In genomic region chr20:44746367-44747165, GRCh38 we compare ENCODE assay signal across 8 cellular contexts. TPM values are rescaled to one million over a fixed set of nuclear protein-coding genes. Genes with fewer than 3 reads are reported as not detected.
DNase-seq lines count a peak whose midpoint lies in the region; ATAC-seq, FAIRE-seq and TF ChIP-seq lines count a peak whose summit lies in the region.

No MANE protein-coding gene starts in this region.

- no peak overlapping the region for H2BK12ac ChIP-seq in mesenchymal stem cell (ENCODE audit: low read length in 2 of 2)

- peak overlapping the region; percentile 79 for H3K4me3 ChIP-seq in ACC112 (ENCODE audit: low read depth, low read length)
- H3K4me3 ChIP-seq in adrenal gland: peak overlapping the region in 3 of 4 donors; percentile 26 to 64 (median 52)
- peak overlapping the region; percentile 51 to 80 for H3K4me3 ChIP-seq in mesenchymal stem cell (ENCODE audit: insufficient read depth in 1 of 2, low read depth in 1 of 2, low read length in 2 of 2)

- intact Hi-C loops in adrenal gland (cut with DNase I): loop anchor here in 1 of 2 donors (2.0 kb wide), 1 partner anchor 120 kb away; no protein-coding TSS in a partner anchor

- no peak overlapping the region for H3K14ac ChIP-seq in mesenchymal stem cell (ENCODE audit: low read length in 2 of 2)

- H3K27me3 ChIP-seq in ACC112 (ENCODE audit: insufficient read depth, low read length): peaks cover 10% of the 10 kb centered on the region; the same call in 1 of the 2 replicates
- H3K27me3 ChIP-seq in adrenal gland: peaks cover 11% of the 10 kb centered on the region
- peaks cover 20 to 74% of the 10 kb centered on the region in 2 experiments for H3K27me3 ChIP-seq in mesenchymal stem cell (ENCODE audit: control insufficient read depth in 1 of 2, insufficient read depth in 1 of 2, low read length in 2 of 2)

- H2AFZ ChIP-seq in ACC112 (ENCODE audit: low read length, unreplicated experiment): peak overlapping the region; percentile 61
- no peak overlapping the region for H2AFZ ChIP-seq in mesenchymal stem cell (ENCODE audit: low read depth, low read length)

- H2BK120ac ChIP-seq in mesenchymal stem cell (ENCODE audit: low read depth, low read length): no peak overlapping the region

- 18 to 34% (median 23%) methylated on average over 9 to 12 of the region's 12 CpGs for WGBS in adrenal gland, 4 donors
- 24% methylated on average over 10 of the region's 12 CpGs for WGBS in mesenchymal stem cell

- no peak for DNase-seq in HTR-8/SVneo (ENCODE audit: insufficient read length, low spot score)
- no peak for DNase-seq in adrenal gland
- no peak for DNase-seq in mesenchymal stem cell
- DNase-seq in NCI-H2107 (lab: John Stamatoyannopoulos, UW): no peak

- H3K18ac ChIP-seq in mesenchymal stem cell (ENCODE audit: low read depth in 1 of 2, low read length in 2 of 2): no peak overlapping the region

- no peak for TF ChIP-seq CTCF in adrenal gland (IDR thresholded peaks at IDR 0.05)

- peak overlapping the region; percentile 96 for H3K4me2 ChIP-seq in mesenchymal stem cell (ENCODE audit: low read length, poor library complexity, severe bottlenecking)

- no peaks in the 10 kb centered on the region for H3K79me2 ChIP-seq in ACC112 (ENCODE audit: control insufficient read depth, insufficient read depth, low read length, unreplicated experiment)

- H3K79me1 ChIP-seq in mesenchymal stem cell (replicated peaks; ENCODE audit: low read length, poor library complexity, severe bottlenecking): no peaks in the 10 kb centered on the region

- H2BK15ac ChIP-seq in mesenchymal stem cell (ENCODE audit: low read depth, poor library complexity, severe bottlenecking): no peak overlapping the region

- H3K36me3 ChIP-seq in ACC112 (ENCODE audit: insufficient read depth, low read length) (no peaks in the 10 kb centered on the region), adrenal gland (replicated peaks in 1 of 2) (no peaks in the 10 kb centered on the region), mesenchymal stem cell (ENCODE audit: control insufficient read depth in 1 of 2, insufficient read depth in 2 of 2, low read depth in 1 of 2, low read length in 2 of 2) (peaks cover 0 to 4% of the 10 kb centered on the region in 2 experiments)

- no peak overlapping the region for H3K27ac ChIP-seq in ACC112 (ENCODE audit: low read depth, low read length)
- no peak overlapping the region for H3K27ac ChIP-seq in adrenal gland
- no peak overlapping the region for H3K27ac ChIP-seq in mesenchymal stem cell (ENCODE audit: low read length, poor library complexity, severe bottlenecking)

- H3K23ac ChIP-seq in mesenchymal stem cell (ENCODE audit: low read length in 2 of 2): peak overlapping the region in 1 of 2 experiments; percentile 96

- H3K9me3 ChIP-seq in adrenal gland (replicated peaks in 1 of 3) (no peaks in the 10 kb centered on the region), mesenchymal stem cell (ENCODE audit: control insufficient read depth, low read length) (no peaks in the 10 kb centered on the region)

- H2AK5ac ChIP-seq in mesenchymal stem cell (ENCODE audit: low read length, severe bottlenecking): no peak overlapping the region

- peak overlapping the region; percentile 78 for H3K9ac ChIP-seq in mesenchymal stem cell (ENCODE audit: low read length)

- peaks cover 6% of the 10 kb centered on the region for H3K4me1 ChIP-seq in ACC112 (ENCODE audit: control insufficient read depth, insufficient read depth, low read length, unreplicated experiment)
- peaks cover 6 to 23% of the 10 kb centered on the region in 2 donors for H3K4me1 ChIP-seq in adrenal gland (replicated peaks in 1 of 2)
- H3K4me1 ChIP-seq in mesenchymal stem cell (ENCODE audit: control insufficient read depth, insufficient read depth, low read depth, low read length): peaks cover 19% of the 10 kb centered on the region

- no peak for ATAC-seq in GM21447 (IDR thresholded peaks at IDR 0.05; ENCODE audit: unreplicated experiment)
- no peak for ATAC-seq in GM18909 (IDR thresholded peaks at IDR 0.05; ENCODE audit: poor library complexity, unreplicated experiment)
- ATAC-seq in HG03457 (IDR thresholded peaks at IDR 0.05; ENCODE audit: unreplicated experiment): no peak

- TF ChIP-seq POLR2A in adrenal gland (IDR thresholded peaks at IDR 0.05): no peak

- peak; percentile 58 for FAIRE-seq in HTR-8/SVneo (lab: Jason Lieb, UNC)

- H4K8ac ChIP-seq in mesenchymal stem cell (ENCODE audit: low read length): no peak overlapping the region

- H3K4ac ChIP-seq in mesenchymal stem cell (ENCODE audit: low read depth in 1 of 2, low read length in 2 of 2): no peak overlapping the region

- H4K91ac ChIP-seq in mesenchymal stem cell (ENCODE audit: low read length): no peak overlapping the region

- H2BK5ac ChIP-seq in mesenchymal stem cell (ENCODE audit: low read depth, low read length, poor library complexity, severe bottlenecking): no peak overlapping the region

RNA-seq across cellular contexts. Expression of gene KCNK15, which starts 0.9 kb away (rescaled TPM):
- 10 to 100 TPM in 1 of 8 donors, 1 to 10 TPM in 6, under 1 TPM in 1; 0.84 to 11.0 (median 3.5) TPM for total RNA-seq in adrenal gland
- under 1 TPM; 0.42 to 0.84 (median 0.56) TPM for polyA plus RNA-seq in adrenal gland
- not detected for polyA plus RNA-seq in mesenchymal stem cell (2013, experiment 1 of 2)
- polyA plus RNA-seq in mesenchymal stem cell (2013, experiment 2 of 2): not detected

RNA-seq across cellular contexts. Expression of gene CCN5, which starts 31.4 kb away (rescaled TPM):
- total RNA-seq in adrenal gland: 100 to 1,000 TPM in 2 of 8 donors, 10 to 100 TPM in 6; 24.5 to 115 (median 63.1) TPM
- polyA plus RNA-seq in adrenal gland: 10 to 100 TPM in 2 of 3 donors, 1 to 10 TPM in 1; 8.0 to 47.3 (median 19.1) TPM
- polyA plus RNA-seq in mesenchymal stem cell (2013, experiment 1 of 2): 0.10 TPM
- polyA plus RNA-seq in mesenchymal stem cell (2013, experiment 2 of 2): 0.07 TPM
